In the genomic region with DNA sequence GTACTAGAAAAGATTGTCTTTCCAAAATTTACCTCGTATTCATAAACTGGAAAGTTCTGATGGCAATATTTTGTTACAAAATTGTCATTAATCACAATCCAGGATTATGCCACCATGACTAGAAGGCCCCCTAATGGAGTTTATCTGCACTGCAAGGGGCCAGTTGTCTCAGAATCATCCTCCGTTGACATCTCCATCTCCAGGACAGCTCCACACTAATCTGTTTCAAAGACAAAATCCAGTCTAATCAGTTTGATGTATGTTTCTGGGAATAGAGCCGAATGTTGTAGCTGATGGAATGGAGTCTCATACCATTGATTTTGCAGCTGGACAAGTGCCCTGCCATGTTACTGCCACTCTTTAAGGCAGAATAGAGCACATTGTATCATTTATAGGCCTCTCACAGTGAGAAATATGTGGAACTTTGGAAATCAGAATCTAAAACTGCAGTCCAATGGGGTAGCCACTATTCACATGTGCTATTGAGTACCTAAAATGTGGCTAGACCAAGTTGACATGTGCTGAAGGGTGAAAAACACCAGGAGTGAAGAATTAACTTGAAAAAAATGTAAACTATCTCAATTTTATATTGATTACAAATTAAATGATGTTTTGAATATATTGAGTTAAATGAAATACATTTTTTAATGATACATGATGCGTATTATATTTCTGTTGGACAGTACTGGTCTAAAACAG, we compare ENCODE assay signal across 8 cellular contexts. TPM values are rescaled to one million over a fixed set of nuclear protein-coding genes. Genes with fewer than 3 reads are reported as not detected.
DNase-seq lines count a peak whose midpoint lies in the region; ATAC-seq and TF ChIP-seq lines count a peak whose summit lies in the region.

No MANE protein-coding gene starts in this region.

- CTCF ChIA-PET in activated naive CD4-positive, alpha-beta T cell treated with anti-CD3 and anti-CD28 coated beads for 36 hours (lab: Charles Lee), result interaction anchor here (0.6 to 1.2 kb wide), 8 partner anchors 10 to 300 kb away, joined by 3 to 6 read pairs (median 3); a partner anchor contains a TSS

- no peak overlapping the region for H3K4me3 Mint-ChIP-seq in CD4-positive, CD25-positive, alpha-beta regulatory T cell
- no peak overlapping the region for H3K4me3 Mint-ChIP-seq in activated naive CD4-positive, alpha-beta T cell treated with anti-CD3 and anti-CD28 coated beads for 36 hours

- peak; percentile 61 to 62 for ATAC-seq in CD4-positive, CD25-positive, alpha-beta regulatory T cell (ENCODE audit: low read depth in 2 of 2)

- H3K4me3 ChIP-seq in CD4-positive, CD25-positive, alpha-beta regulatory T cell (ENCODE audit: low read depth, low read length), result no peak overlapping the region
- no peak overlapping the region for H3K4me3 ChIP-seq in HL-60 (replicated peaks; ENCODE audit: insufficient read depth, low read length)

- H3K9me3 ChIP-seq in CD4-positive, CD25-positive, alpha-beta regulatory T cell (ENCODE audit: control insufficient read depth in 2 of 2, low read length in 2 of 2), result no peaks in the 10 kb centered on the region

- intact Hi-C loops in activated naive CD4-positive, alpha-beta T cell treated with anti-CD3 and anti-CD28 coated beads for 36 hours (cut with micrococcal nuclease), result no loop called here

- peaks cover 12% of the 10 kb centered on the region for H3K36me3 ChIP-seq in CD4-positive, CD25-positive, alpha-beta regulatory T cell (ENCODE audit: control insufficient read depth, insufficient read depth, low read length)

- peak in 2 of 3 donors; percentile 16 to 35 for DNase-seq in CD4-positive, CD25-positive, alpha-beta regulatory T cell
- DNase-seq in HL-60 (ENCODE audit: low read depth in 1 of 2, low spot score in 1 of 2) (no peak), lung microvascular endothelial cell (ENCODE audit: low read depth in 2 of 2) (peak; percentile 18 to 40), NOMO-1 treated with DMSO at 0.1 percent for 48 hours (lab: John Stamatoyannopoulos, UW; ENCODE audit: unreplicated experiment) (no peak), AG20443 (ENCODE audit: low spot score) (no peak), activated gamma-delta T cell treated with Interleukin-2 at 50 U/mL for 16 hours (no peak), NCI-H1417 treated with DMSO at 0.1 percent for 48 hours (lab: John Stamatoyannopoulos, UW) (no peak)
- peak; percentile 54 for DNase-seq in activated naive CD4-positive, alpha-beta T cell treated with anti-CD3 and anti-CD28 coated beads for 36 hours

- no peak overlapping the region for H3K27ac ChIP-seq in CD4-positive, CD25-positive, alpha-beta regulatory T cell (ENCODE audit: insufficient read depth, low read length, poor library complexity, severe bottlenecking)
- no peak overlapping the region for H3K27ac ChIP-seq in HL-60 (replicated peaks)

- H3K4me1 Mint-ChIP-seq in CD4-positive, CD25-positive, alpha-beta regulatory T cell, result peaks cover 18 to 22% (median 20%) of the 10 kb centered on the region in 4 donors
- H3K4me1 Mint-ChIP-seq in activated naive CD4-positive, alpha-beta T cell treated with anti-CD3 and anti-CD28 coated beads for 36 hours (ENCODE audit: low read depth), result peaks cover 61% of the 10 kb centered on the region

- H3K27me3 ChIP-seq in CD4-positive, CD25-positive, alpha-beta regulatory T cell (ENCODE audit: control insufficient read depth, insufficient read depth, low read length), result no peaks in the 10 kb centered on the region
- no peaks in the 10 kb centered on the region for H3K27me3 ChIP-seq in HL-60 (ENCODE audit: insufficient read depth, poor library complexity, severe bottlenecking)

- peak; percentile 61 for TF ChIP-seq CTCF in HL-60 (IDR thresholded peaks at IDR 0.05; ENCODE audit: insufficient read depth, low read length)

- no peaks in the 10 kb centered on the region for H3K27me3 Mint-ChIP-seq in CD4-positive, CD25-positive, alpha-beta regulatory T cell
- no peaks in the 10 kb centered on the region for H3K27me3 Mint-ChIP-seq in activated naive CD4-positive, alpha-beta T cell treated with anti-CD3 and anti-CD28 coated beads for 36 hours (ENCODE audit: low read depth)

- H3K27ac Mint-ChIP-seq in CD4-positive, CD25-positive, alpha-beta regulatory T cell, result no peak overlapping the region
- peak overlapping the region; percentile 30 for H3K27ac Mint-ChIP-seq in activated naive CD4-positive, alpha-beta T cell treated with anti-CD3 and anti-CD28 coated beads for 36 hours

- peaks cover 3% of the 10 kb centered on the region for H3K4me1 ChIP-seq in CD4-positive, CD25-positive, alpha-beta regulatory T cell (ENCODE audit: control insufficient read depth, insufficient read depth, low read length, poor library complexity, severe bottlenecking)

- H3K36me3 Mint-ChIP-seq in CD4-positive, CD25-positive, alpha-beta regulatory T cell, result peaks cover 15% of the 10 kb centered on the region
- peaks cover 65% of the 10 kb centered on the region for H3K36me3 Mint-ChIP-seq in activated naive CD4-positive, alpha-beta T cell treated with anti-CD3 and anti-CD28 coated beads for 36 hours (ENCODE audit: low read depth)

- H3K9me3 Mint-ChIP-seq in CD4-positive, CD25-positive, alpha-beta regulatory T cell, result no peaks in the 10 kb centered on the region
- no peaks in the 10 kb centered on the region for H3K9me3 Mint-ChIP-seq in activated naive CD4-positive, alpha-beta T cell treated with anti-CD3 and anti-CD28 coated beads for 36 hours

RNA-seq across cellular contexts. Expression of a gene that starts 38.3 kb away (rescaled TPM):
- total RNA-seq in CD4-positive, CD25-positive, alpha-beta regulatory T cell, result 414 TPM
- polyA plus RNA-seq in CD4-positive, CD25-positive, alpha-beta regulatory T cell, result 100 to 1,000 TPM; 217 to 490 (median 368) TPM
- 100 to 1,000 TPM; 269 to 297 TPM for total RNA-seq in activated naive CD4-positive, alpha-beta T cell treated with anti-CD3 and anti-CD28 coated beads for 36 hours
- total RNA-seq in lung microvascular endothelial cell, result 123 and 173 TPM in 2 replicates

Comparison
In these comparisons a context has a peak if more than half of its experiments do, and no peak if none do; other contexts are left out.
1. DNase-seq: peak in CD4-positive, CD25-positive, alpha-beta regulatory T cell (2 of 3), activated naive CD4-positive, alpha-beta T cell treated with anti-CD3 and anti-CD28 coated beads for 36 hours (single experiment) and lung microvascular endothelial cell (2 of 2); none in HL-60 (0 of 2), NOMO-1 treated with DMSO at 0.1 percent for 48 hours (single experiment), AG20443 (single experiment), activated gamma-delta T cell treated with Interleukin-2 at 50 U/mL for 16 hours (single experiment) and NCI-H1417 treated with DMSO at 0.1 percent for 48 hours (single experiment).